10 cellular contexts compared by ENCODE assay signal in genomic region chr20:21522479-21523397, GRCh38. TPM values are rescaled to one million over a fixed set of nuclear protein-coding genes. Genes with fewer than 3 reads are reported as not detected.
DNase-seq lines count a peak whose midpoint lies in the region; ATAC-seq and FAIRE-seq lines count a peak whose summit lies in the region.
"Had no signal": no experiment of that assay in that cellular context is flagged by ENCODE, and none has a peak within 500 bp of the region (broad histone marks: within the 10 kb centered on the region; RNA-seq: fewer than 3 reads in every experiment).

No MANE protein-coding gene starts in this region.

- no peak overlapping the region for H2BK5ac ChIP-seq in mesendoderm (ENCODE audit: low read length)

- DNase-seq in anterior cingulate cortex (lab: John Stamatoyannopoulos, UW) (peak in 31 of 58 donors; percentile 14 to 81 (median 44)), mesendoderm (peak; percentile 31), HTR-8/SVneo (ENCODE audit: insufficient read length, low spot score) (no peak)
- DNase-seq in activated CD4-positive, CD25-positive, alpha-beta regulatory T cell (lab: John Stamatoyannopoulos, UW), result no peak
- DNase-seq: GF-D8, GOT3 had no signal

- H3K9me3 ChIP-seq in BLaER1, result peaks cover 33% of the 10 kb centered on the region
- H3K9me3 ChIP-seq in HUES48 (ENCODE audit: control insufficient read depth, insufficient read depth, low read length), result no peaks in the 10 kb centered on the region

- no peaks in the 10 kb centered on the region for H3K79me1 ChIP-seq in mesendoderm (ENCODE audit: low read length)

- H2BK120ac ChIP-seq in mesendoderm (ENCODE audit: low read depth, low read length), result no peak overlapping the region

- no peak overlapping the region for H4K8ac ChIP-seq in mesendoderm (ENCODE audit: low read depth, low read length)

- peaks cover 27% of the 10 kb centered on the region; the same call in 1 of the 2 replicates for H4K20me1 ChIP-seq in BLaER1

- H2BK15ac ChIP-seq in mesendoderm (replicated peaks; ENCODE audit: low read depth), result no peak overlapping the region

- no peak overlapping the region for H3K23ac ChIP-seq in mesendoderm (ENCODE audit: low read length)

- peaks cover 88% of the 10 kb centered on the region for H3K27me3 ChIP-seq in BLaER1
- H3K27me3 ChIP-seq in HUES48 (ENCODE audit: control insufficient read depth, insufficient read depth, low read length), result peaks cover 100% of the 10 kb centered on the region
- peaks cover 76% of the 10 kb centered on the region for H3K27me3 ChIP-seq in mesendoderm (ENCODE audit: insufficient read depth, low read length, poor library complexity)

- H2AK5ac ChIP-seq in mesendoderm (ENCODE audit: low read length), result no peak overlapping the region

- H3K4me1 ChIP-seq in BLaER1, result no peaks in the 10 kb centered on the region
- peaks cover 39% of the 10 kb centered on the region for H3K4me1 ChIP-seq in HUES48 (ENCODE audit: control insufficient read depth, insufficient read depth, low read length)
- H3K4me1 ChIP-seq in mesendoderm (ENCODE audit: control insufficient read depth, low read depth, low read length), result no peaks in the 10 kb centered on the region

- H3K56ac ChIP-seq in mesendoderm (ENCODE audit: low read length), result peak overlapping the region; percentile 46

- H3K4me3 ChIP-seq in BLaER1, result peak overlapping the region; percentile 41; the same call in 1 of the 2 replicates
- H3K4me3 ChIP-seq in HUES48 (ENCODE audit: low read depth, low read length), result peak overlapping the region; percentile 50
- no peak overlapping the region for H3K4me3 ChIP-seq in mesendoderm (ENCODE audit: low read length)

- H3K36me3 ChIP-seq in BLaER1 (no peaks in the 10 kb centered on the region), HUES48 (ENCODE audit: control insufficient read depth, insufficient read depth, low read length) (no peaks in the 10 kb centered on the region), mesendoderm (ENCODE audit: control insufficient read depth, insufficient read depth, low read length) (no peaks in the 10 kb centered on the region)

- no peak for FAIRE-seq in HTR-8/SVneo (lab: Jason Lieb, UNC)

- no peaks in the 10 kb centered on the region for H3K79me2 ChIP-seq in mesendoderm (ENCODE audit: control insufficient read depth, insufficient read depth, low read length)

- WGBS in mesendoderm (ENCODE audit: extremely low coverage, insufficient coverage, low lambda C conversion rate), result no CpG with 5 or more reads among the region's 91 CpGs

- H3K9ac ChIP-seq in BLaER1 (no peak overlapping the region), HUES48 (ENCODE audit: low read depth, low read length) (no peak overlapping the region), mesendoderm (ENCODE audit: low read length) (no peak overlapping the region)

- H3K27ac ChIP-seq in BLaER1 (no peak overlapping the region), HUES48 (ENCODE audit: low read depth, low read length) (no peak overlapping the region), mesendoderm (ENCODE audit: low read depth, low read length) (no peak overlapping the region)

- H3K4ac ChIP-seq in mesendoderm (ENCODE audit: low read depth, low read length), result no peak overlapping the region

- H3K4me2 ChIP-seq in BLaER1 (no peak overlapping the region), mesendoderm (ENCODE audit: low read length) (peak overlapping the region; percentile 48)

- ATAC-seq in HG02798 (IDR thresholded peaks at IDR 0.05; ENCODE audit: poor library complexity, unreplicated experiment) (no peak), GM21717 (IDR thresholded peaks at IDR 0.05; ENCODE audit: unreplicated experiment) (no peak)

- H3K18ac ChIP-seq in mesendoderm (ENCODE audit: low read length), result no peak overlapping the region

- no peak overlapping the region for H4K5ac ChIP-seq in mesendoderm (ENCODE audit: low read length)

RNA-seq across cellular contexts. Expression of gene NKX2-2, which starts 8.9 kb away (rescaled TPM):
- polyA plus RNA-seq in mesendoderm (2013, experiment 1 of 2), result 0.03 TPM
- 0.03 TPM for polyA plus RNA-seq in mesendoderm (2013, experiment 2 of 2)

Comparison
In these comparisons a context has a peak if more than half of its experiments do, and no peak if none do; other contexts are left out.
1. DNase-seq: peak in anterior cingulate cortex (31 of 58) and mesendoderm (single experiment); none in activated CD4-positive, CD25-positive, alpha-beta regulatory T cell (0 of 4) and HTR-8/SVneo (single experiment).